ENCODE assay signal across 8 cellular contexts in the genomic region with DNA sequence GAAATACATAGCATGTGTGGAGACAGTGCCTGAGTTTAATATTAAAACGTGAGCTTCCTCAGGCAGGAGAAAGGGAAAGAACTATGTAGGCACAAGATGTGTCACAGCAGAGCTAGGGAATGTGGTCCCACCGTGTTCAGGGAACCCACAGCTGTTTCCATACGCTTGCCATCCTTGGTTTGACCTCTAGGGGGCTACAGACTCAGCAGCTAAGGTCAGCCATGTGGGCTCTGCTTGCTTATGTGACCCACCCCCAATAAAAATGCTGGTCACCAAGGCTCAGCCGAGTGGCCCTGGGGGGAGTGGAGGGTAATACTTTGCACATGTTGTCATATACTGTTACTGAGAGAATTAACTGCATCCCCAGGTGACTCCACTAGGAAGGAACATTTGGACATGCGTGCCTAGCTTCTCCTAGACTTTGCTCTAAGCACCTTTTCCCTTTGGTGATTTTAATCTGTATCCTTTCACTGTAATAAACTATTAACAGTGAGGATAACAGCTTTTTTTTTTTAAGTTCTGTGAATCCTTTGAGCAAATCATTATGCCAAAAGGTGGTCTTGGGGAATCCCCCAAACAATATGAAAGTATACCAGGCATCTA.
DNase-seq lines count a peak whose midpoint lies in the region; ATAC-seq and FAIRE-seq lines count a peak whose summit lies in the region.

No MANE protein-coding gene starts in this region.

- no peak for FAIRE-seq in RCC 7860 (lab: Jason Lieb, UNC)

- H3K36me3 Mint-ChIP-seq in activated naive CD8-positive, alpha-beta T cell treated with anti-CD3 and anti-CD28 coated beads, Interleukin-2, amount 50 U/mL, for 24 hours (ENCODE audit: low read depth): peaks cover 39% of the 10 kb centered on the region

- DNase-seq in COR-L47 (lab: John Stamatoyannopoulos, UW) (peak; percentile 45), RCC 7860 (ENCODE audit: low spot score) (peak; percentile 47), iPS DF 6.9 (ENCODE audit: low read depth, low spot score) (peak; percentile 77), midbrain (lab: John Stamatoyannopoulos, UW) (no peak)
- DNase-seq in activated naive CD8-positive, alpha-beta T cell treated with anti-CD3 and anti-CD28 coated beads, Interleukin-2, amount 50 U/mL, for 24 hours: peak; percentile 69
- DNase-seq in stimulated activated CD4-positive, alpha-beta T cell treated with anti-CD3 and anti-CD28 coated beads, Interleukin-4, amount 100 ng/mL, for 1 hour: peak; percentile 43

- no peaks in the 10 kb centered on the region for H3K9me3 Mint-ChIP-seq in activated naive CD8-positive, alpha-beta T cell treated with anti-CD3 and anti-CD28 coated beads, Interleukin-2, amount 50 U/mL, for 24 hours

- no peak overlapping the region for H3K27ac Mint-ChIP-seq in activated naive CD8-positive, alpha-beta T cell treated with anti-CD3 and anti-CD28 coated beads, Interleukin-2, amount 50 U/mL, for 24 hours

- ATAC-seq in GM19467 (IDR thresholded peaks at IDR 0.05; ENCODE audit: unreplicated experiment): peak; percentile 28
- no peak for ATAC-seq in activated naive CD8-positive, alpha-beta T cell treated with anti-CD3 and anti-CD28 coated beads, Interleukin-2, amount 50 U/mL, for 24 hours
- no peak for ATAC-seq in HG03521 (IDR thresholded peaks at IDR 0.05; ENCODE audit: unreplicated experiment)

- no peak overlapping the region for H3K27ac ChIP-seq in iPS DF 6.9 (ENCODE audit: low read length)

- no peaks in the 10 kb centered on the region for H3K9me3 ChIP-seq in iPS DF 6.9 (ENCODE audit: control insufficient read depth, insufficient read depth, low read length)

- WGBS in iPS DF 6.9 (ENCODE audit: insufficient coverage, insufficient read length): no CpG with 5 or more reads among the region's 5 CpGs

- no peaks in the 10 kb centered on the region for H3K27me3 ChIP-seq in iPS DF 6.9 (ENCODE audit: control insufficient read depth, insufficient read depth, low read length)

- H3K27me3 Mint-ChIP-seq in activated naive CD8-positive, alpha-beta T cell treated with anti-CD3 and anti-CD28 coated beads, Interleukin-2, amount 50 U/mL, for 24 hours: no peaks in the 10 kb centered on the region

- H3K4me3 ChIP-seq in iPS DF 6.9 (ENCODE audit: low read length): no peak overlapping the region

- no peaks in the 10 kb centered on the region for H3K4me1 ChIP-seq in iPS DF 6.9 (ENCODE audit: control insufficient read depth, insufficient read depth, low read length)

- H3K4me1 Mint-ChIP-seq in activated naive CD8-positive, alpha-beta T cell treated with anti-CD3 and anti-CD28 coated beads, Interleukin-2, amount 50 U/mL, for 24 hours: peaks cover 21% of the 10 kb centered on the region

- H3K36me3 ChIP-seq in iPS DF 6.9 (ENCODE audit: control insufficient read depth, insufficient read depth, low read length): no peaks in the 10 kb centered on the region; the same call in 1 of the 2 replicates

- no peak overlapping the region for H3K4me3 Mint-ChIP-seq in activated naive CD8-positive, alpha-beta T cell treated with anti-CD3 and anti-CD28 coated beads, Interleukin-2, amount 50 U/mL, for 24 hours
